ENCODE assay signal across 19 cellular contexts in genomic region chr7:87687653-87688254, GRCh38. TPM values are rescaled to one million over a fixed set of nuclear protein-coding genes. Genes with fewer than 3 reads are reported as not detected.
"Had no signal": no experiment of that assay in that cellular context is flagged by ENCODE, and none has a peak within 500 bp of the region (broad histone marks: within the 10 kb centered on the region; RNA-seq: fewer than 3 reads in every experiment).

No MANE protein-coding gene starts in this region.

- H3K4me3 ChIP-seq: colonic mucosa, left lung, lung, pancreas, psoas muscle, smooth muscle cell, thyroid gland had no signal

- H3K9me3 ChIP-seq: colonic mucosa, left lung, pancreas, psoas muscle, thyroid gland had no signal

- H3K4me2 ChIP-seq: smooth muscle cell had no signal

- H3K4me3 Mint-ChIP-seq: natural killer cell treated with Interleukin-12 subunit alpha and Interleukin-12 subunit beta and Interleukin-15 and Interleukin-18, amount 100 ng/mL, for 72 hours; type B pancreatic cell had no signal

- H3K36me3 Mint-ChIP-seq: natural killer cell treated with Interleukin-12 subunit alpha and Interleukin-12 subunit beta and Interleukin-15 and Interleukin-18, amount 100 ng/mL, for 72 hours; type B pancreatic cell had no signal

- DNase-seq: colonic mucosa; effector CD4-positive, alpha-beta T cell; islet precursor cell; left lung; mesenchymal stem cell; midbrain; occipital lobe; pancreas; psoas muscle; retina; stimulated activated CD4-positive, alpha-beta T cell treated with anti-CD3 and anti-CD28 coated beads, Interleukin-2, amount 100 ng/mL, for 48 hours; stimulated activated naive CD4-positive, alpha-beta T cell treated with Interleukin-2 at 50 U/mL for 16 hours; thyroid gland had no signal

- H3K27me3 ChIP-seq: colonic mucosa, left lung, pancreas, thyroid gland had no signal

- ATAC-seq: esophagus mucosa; left lung; natural killer cell treated with Interleukin-12 subunit alpha and Interleukin-12 subunit beta and Interleukin-15 and Interleukin-18, amount 100 ng/mL, for 72 hours; pancreas; psoas muscle had no signal

- H3K9me3 Mint-ChIP-seq: natural killer cell treated with Interleukin-12 subunit alpha and Interleukin-12 subunit beta and Interleukin-15 and Interleukin-18, amount 100 ng/mL, for 72 hours; type B pancreatic cell had no signal

- H3K4me1 ChIP-seq: colonic mucosa, left lung, pancreas, psoas muscle, thyroid gland had no signal

- H3K27ac ChIP-seq: colonic mucosa, left lung, pancreas, psoas muscle, thyroid gland had no signal

- H3K27ac Mint-ChIP-seq: natural killer cell treated with Interleukin-12 subunit alpha and Interleukin-12 subunit beta and Interleukin-15 and Interleukin-18, amount 100 ng/mL, for 72 hours; type B pancreatic cell had no signal

- H3K36me3 ChIP-seq: colonic mucosa, left lung, pancreas, thyroid gland had no signal

- H3K27me3 Mint-ChIP-seq: natural killer cell treated with Interleukin-12 subunit alpha and Interleukin-12 subunit beta and Interleukin-15 and Interleukin-18, amount 100 ng/mL, for 72 hours; type B pancreatic cell had no signal

RNA-seq across cellular contexts. Expression of gene RUNDC3B, which starts 59.6 kb away (rescaled TPM):
- total RNA-seq: glomerular endothelial cell had no signal
